In the genomic region with DNA sequence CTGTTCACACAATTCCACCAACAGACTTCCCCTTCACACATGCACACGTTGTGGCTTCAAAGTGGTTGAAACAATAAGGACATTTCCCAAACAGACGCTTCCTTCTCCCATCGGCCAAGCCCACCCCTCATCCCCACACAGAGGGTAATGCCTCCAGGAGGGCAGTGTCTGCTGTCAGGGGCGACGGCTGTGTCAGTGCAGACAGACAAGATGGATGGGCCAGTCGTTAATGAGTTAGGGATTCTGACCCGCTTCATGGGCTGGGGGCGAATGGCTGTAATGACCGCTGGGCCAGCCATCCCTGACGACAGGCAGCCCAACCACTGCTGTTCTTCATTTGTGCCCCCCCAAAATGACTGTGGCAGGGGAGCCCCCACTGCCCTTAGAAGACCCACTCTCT, we compare ENCODE assay signal across 26 cellular contexts. TPM values are rescaled to one million over a fixed set of nuclear protein-coding genes. Genes with fewer than 3 reads are reported as not detected.
"Had no signal": no experiment of that assay in that cellular context is flagged by ENCODE, and none has a peak within 500 bp of the region (broad histone marks: within the 10 kb centered on the region; RNA-seq: fewer than 3 reads in every experiment).

No MANE protein-coding gene starts in this region.

- H3K36me3 ChIP-seq: breast epithelium, WERI-Rb-1 had no signal

- H3K4me1 Mint-ChIP-seq: activated CD4-positive, alpha-beta memory T cell treated with anti-CD3 and anti-CD28 coated beads, Interleukin-2, amount 10 ng/mL, durations not matched to agents 7 days and 5 days; activated CD4-positive, alpha-beta T cell treated with anti-CD3 and anti-CD28 coated beads for 36 hours; activated T-helper 17 cell treated with anti-CD3 and anti-CD28 coated beads, Interleukin-2, amount 50 U/mL, for 72 hours; IgD-negative memory B cell; T-cell had no signal

- H3K9me3 Mint-ChIP-seq: activated CD4-positive, alpha-beta memory T cell treated with anti-CD3 and anti-CD28 coated beads, Interleukin-2, amount 10 ng/mL, durations not matched to agents 7 days and 5 days; activated naive CD4-positive, alpha-beta T cell treated with anti-CD3 and anti-CD28 coated beads for 36 hours; activated T-helper 17 cell treated with anti-CD3 and anti-CD28 coated beads, Interleukin-2, amount 50 U/mL, for 72 hours; IgD-negative memory B cell; T-cell had no signal

- H3K4me3 ChIP-seq: breast epithelium, PC-9, SK-N-MC had no signal

- DNase-seq: activated CD4-positive, alpha-beta memory T cell treated with anti-CD3 and anti-CD28 coated beads, Interleukin-2, amount 10 ng/mL, durations not matched to agents 7 days and 5 days; activated CD4-positive, alpha-beta T cell treated with anti-CD3 and anti-CD28 coated beads for 36 hours; activated CD4-positive, alpha-beta T cell treated with anti-CD3 and anti-CD28 coated beads, Interleukin-2, amount 50 U/mL, for 1 hour; activated gamma-delta T cell; activated naive CD4-positive, alpha-beta T cell treated with anti-CD3 and anti-CD28 coated beads for 36 hours; activated T-cell treated with anti-CD3 and anti-CD28 coated beads for 4 hours; activated T-cell treated with anti-CD3 and anti-CD28 coated beads, Interleukin-2, amount 50 U/mL, for 48 hours; NCI-H1930; NCI-H2171; NCI-H2227 treated with DMSO at 0.1 percent for 48 hours; NCI-H446 treated with DMSO at 0.1 percent for 48 hours; NCI-H524 treated with DMSO at 0.1 percent for 48 hours; NCI-H748 treated with DMSO at 0.1 percent for 48 hours; PC-9; T-cell; T-helper 2 cell; WERI-Rb-1 had no signal

- H3K27ac ChIP-seq: breast epithelium, KMS-11, PC-9, SK-N-MC, WERI-Rb-1 had no signal

- H3K4me3 Mint-ChIP-seq: activated CD4-positive, alpha-beta memory T cell treated with anti-CD3 and anti-CD28 coated beads, Interleukin-2, amount 10 ng/mL, durations not matched to agents 7 days and 5 days; activated CD4-positive, alpha-beta T cell treated with anti-CD3 and anti-CD28 coated beads for 36 hours; activated naive CD4-positive, alpha-beta T cell treated with anti-CD3 and anti-CD28 coated beads for 36 hours; activated naive CD8-positive, alpha-beta T cell; activated T-helper 17 cell treated with anti-CD3 and anti-CD28 coated beads, Interleukin-2, amount 50 U/mL, for 72 hours; IgD-negative memory B cell; T-cell had no signal

- H3K9me3 ChIP-seq: breast epithelium had no signal

- H3K27ac Mint-ChIP-seq: activated CD4-positive, alpha-beta memory T cell treated with anti-CD3 and anti-CD28 coated beads, Interleukin-2, amount 10 ng/mL, durations not matched to agents 7 days and 5 days; activated CD4-positive, alpha-beta T cell treated with anti-CD3 and anti-CD28 coated beads for 36 hours; activated naive CD4-positive, alpha-beta T cell treated with anti-CD3 and anti-CD28 coated beads for 36 hours; activated naive CD8-positive, alpha-beta T cell; activated T-helper 17 cell treated with anti-CD3 and anti-CD28 coated beads, Interleukin-2, amount 50 U/mL, for 72 hours; T-cell had no signal

- H3K27me3 ChIP-seq: breast epithelium had no signal

- H3K36me3 Mint-ChIP-seq: activated naive CD8-positive, alpha-beta T cell; IgD-negative memory B cell; T-cell had no signal

- ATAC-seq: activated CD4-positive, alpha-beta T cell treated with anti-CD3 and anti-CD28 coated beads for 36 hours; activated T-helper 17 cell treated with anti-CD3 and anti-CD28 coated beads, Interleukin-2, amount 50 U/mL, for 72 hours; T-cell had no signal

- H3K27me3 Mint-ChIP-seq: activated CD4-positive, alpha-beta memory T cell treated with anti-CD3 and anti-CD28 coated beads, Interleukin-2, amount 10 ng/mL, durations not matched to agents 7 days and 5 days; activated CD4-positive, alpha-beta T cell treated with anti-CD3 and anti-CD28 coated beads for 36 hours; activated naive CD8-positive, alpha-beta T cell had no signal

- H3K4me1 ChIP-seq: breast epithelium had no signal

- H2AFZ ChIP-seq: PC-9 had no signal

- H3K4me2 ChIP-seq: KMS-11, PC-9 had no signal

- H3K9ac ChIP-seq: KMS-11 had no signal

RNA-seq across cellular contexts. Expression of gene CRABP1, which starts 20.6 kb away (rescaled TPM):
- total RNA-seq: activated CD4-positive, alpha-beta memory T cell treated with anti-CD3 and anti-CD28 coated beads, Interleukin-2, amount 10 ng/mL, durations not matched to agents 7 days and 5 days; activated CD8-positive, alpha-beta memory T cell treated with anti-CD3 and anti-CD28 coated beads for 36 hours; activated T-helper 17 cell treated with anti-CD3 and anti-CD28 coated beads, Interleukin-2, amount 50 U/mL, for 72 hours; MCF 10A; PC-9; RPMI7951 had no signal
- polyA plus RNA-seq: IgD-negative memory B cell had no signal

RNA-seq across cellular contexts. Expression of gene DNAJA4, which starts 55.2 kb away (rescaled TPM):
- total RNA-seq: MCF 10A had no signal
